In the genomic region with DNA sequence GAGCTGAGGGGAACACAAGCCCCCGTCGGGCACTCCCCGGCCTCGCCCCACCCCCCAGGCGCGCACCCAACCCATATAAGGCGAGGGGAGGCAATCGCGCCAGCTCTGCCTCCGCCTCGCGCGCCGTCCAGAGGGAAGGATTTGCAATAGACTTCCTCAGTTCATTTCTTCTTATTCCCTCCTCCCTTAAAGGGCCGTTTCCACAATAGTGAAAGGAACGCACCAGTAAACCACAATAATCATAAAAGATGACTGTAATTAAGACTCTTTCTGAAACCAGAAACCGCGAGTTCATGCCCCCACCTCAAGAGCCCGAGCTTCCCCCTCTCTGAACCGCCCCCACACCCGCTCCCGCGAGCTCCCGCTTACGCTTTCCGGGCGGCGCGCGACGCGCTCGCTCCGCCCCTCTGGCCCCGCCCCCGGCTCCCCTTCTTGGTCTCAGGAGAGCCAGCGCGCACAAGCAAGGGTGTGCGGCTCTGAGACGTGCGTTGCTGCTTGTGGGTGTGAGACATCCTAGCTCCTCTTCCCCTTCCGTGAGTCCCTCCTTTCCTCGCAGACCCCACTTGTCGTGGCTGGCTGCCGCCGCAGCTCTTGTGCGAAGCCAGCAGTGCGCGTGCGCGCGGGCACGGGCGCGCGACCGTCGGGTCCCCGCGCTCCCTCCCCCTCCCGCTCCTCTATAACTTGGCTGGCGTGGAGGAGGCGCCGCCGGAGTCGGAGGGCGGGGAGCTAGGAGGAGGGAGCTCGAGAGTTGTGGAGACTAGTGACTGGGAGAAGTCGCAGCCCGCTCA, we compare ENCODE assay signal across 1 cellular context.
A peak's percentile ranks its signal among the peaks of the same experiment; 100 is the strongest.
TF ChIP-seq lines count a peak whose summit lies in the region.

A gene with protein sequence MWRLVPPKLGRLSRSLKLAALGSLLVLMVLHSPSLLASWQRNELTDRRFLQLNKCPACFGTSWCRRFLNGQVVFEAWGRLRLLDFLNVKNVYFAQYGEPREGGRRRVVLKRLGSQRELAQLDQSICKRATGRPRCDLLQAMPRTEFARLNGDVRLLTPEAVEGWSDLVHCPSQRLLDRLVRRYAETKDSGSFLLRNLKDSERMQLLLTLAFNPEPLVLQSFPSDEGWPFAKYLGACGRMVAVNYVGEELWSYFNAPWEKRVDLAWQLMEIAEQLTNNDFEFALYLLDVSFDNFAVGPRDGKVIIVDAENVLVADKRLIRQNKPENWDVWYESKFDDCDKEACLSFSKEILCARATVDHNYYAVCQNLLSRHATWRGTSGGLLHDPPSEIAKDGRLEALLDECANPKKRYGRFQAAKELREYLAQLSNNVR (plus strand): TSS at position 457 of the 788 bp plus-strand sequence. CDS start 510 bp downstream, outside the sequence.

TF ChIP-seq in K562, 482 proteins besides CTCF, POLR2A, EP300 and RAD21 (continued from another document and continues in another):
- TF ChIP-seq, protein P1, sequence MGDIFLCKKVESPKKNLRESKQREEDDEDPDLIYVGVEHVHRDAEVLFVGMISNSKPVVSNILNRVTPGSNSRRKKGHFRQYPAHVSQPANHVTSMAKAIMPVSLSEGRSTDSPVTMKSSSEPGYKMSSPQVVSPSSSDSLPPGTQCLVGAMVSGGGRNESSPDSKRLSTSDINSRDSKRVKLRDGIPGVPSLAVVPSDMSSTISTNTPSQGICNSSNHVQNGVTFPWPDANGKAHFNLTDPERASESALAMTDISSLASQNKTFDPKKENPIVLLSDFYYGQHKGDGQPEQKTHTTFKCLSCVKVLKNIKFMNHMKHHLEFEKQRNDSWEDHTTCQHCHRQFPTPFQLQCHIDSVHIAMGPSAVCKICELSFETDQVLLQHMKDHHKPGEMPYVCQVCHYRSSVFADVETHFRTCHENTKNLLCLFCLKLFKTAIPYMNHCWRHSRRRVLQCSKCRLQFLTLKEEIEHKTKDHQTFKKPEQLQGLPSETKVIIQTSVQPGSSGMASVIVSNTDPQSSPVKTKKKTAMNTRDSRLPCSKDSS (IDR thresholded peaks at IDR 0.05; ENCODE audit: low read depth, partially characterized antibody), result no peak
- TF ChIP-seq, protein P2, sequence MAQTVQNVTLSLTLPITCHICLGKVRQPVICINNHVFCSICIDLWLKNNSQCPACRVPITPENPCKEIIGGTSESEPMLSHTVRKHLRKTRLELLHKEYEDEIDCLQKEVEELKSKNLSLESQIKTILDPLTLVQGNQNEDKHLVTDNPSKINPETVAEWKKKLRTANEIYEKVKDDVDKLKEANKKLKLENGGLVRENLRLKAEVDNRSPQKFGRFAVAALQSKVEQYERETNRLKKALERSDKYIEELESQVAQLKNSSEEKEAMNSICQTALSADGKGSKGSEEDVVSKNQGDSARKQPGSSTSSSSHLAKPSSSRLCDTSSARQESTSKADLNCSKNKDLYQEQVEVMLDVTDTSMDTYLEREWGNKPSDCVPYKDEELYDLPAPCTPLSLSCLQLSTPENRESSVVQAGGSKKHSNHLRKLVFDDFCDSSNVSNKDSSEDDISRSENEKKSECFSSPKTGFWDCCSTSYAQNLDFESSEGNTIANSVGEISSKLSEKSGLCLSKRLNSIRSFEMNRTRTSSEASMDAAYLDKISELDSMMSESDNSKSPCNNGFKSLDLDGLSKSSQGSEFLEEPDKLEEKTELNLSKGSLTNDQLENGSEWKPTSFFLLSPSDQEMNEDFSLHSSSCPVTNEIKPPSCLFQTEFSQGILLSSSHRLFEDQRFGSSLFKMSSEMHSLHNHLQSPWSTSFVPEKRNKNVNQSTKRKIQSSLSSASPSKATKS (CRISPR knock-in tag; IDR thresholded peaks at IDR 0.05), result no peak
- TF ChIP-seq SIX5 (IDR thresholded peaks at IDR 0.05; ENCODE audit: borderline replicate concordance in 1 of 2, insufficient read depth in 1 of 2, low read depth in 1 of 2, low read length in 2 of 2), result no peak
- peak; percentile 82 for TF ChIP-seq PHF8 (IDR thresholded peaks at IDR 0.05; ENCODE audit: borderline replicate concordance, low read length)
- TF ChIP-seq, protein P3, sequence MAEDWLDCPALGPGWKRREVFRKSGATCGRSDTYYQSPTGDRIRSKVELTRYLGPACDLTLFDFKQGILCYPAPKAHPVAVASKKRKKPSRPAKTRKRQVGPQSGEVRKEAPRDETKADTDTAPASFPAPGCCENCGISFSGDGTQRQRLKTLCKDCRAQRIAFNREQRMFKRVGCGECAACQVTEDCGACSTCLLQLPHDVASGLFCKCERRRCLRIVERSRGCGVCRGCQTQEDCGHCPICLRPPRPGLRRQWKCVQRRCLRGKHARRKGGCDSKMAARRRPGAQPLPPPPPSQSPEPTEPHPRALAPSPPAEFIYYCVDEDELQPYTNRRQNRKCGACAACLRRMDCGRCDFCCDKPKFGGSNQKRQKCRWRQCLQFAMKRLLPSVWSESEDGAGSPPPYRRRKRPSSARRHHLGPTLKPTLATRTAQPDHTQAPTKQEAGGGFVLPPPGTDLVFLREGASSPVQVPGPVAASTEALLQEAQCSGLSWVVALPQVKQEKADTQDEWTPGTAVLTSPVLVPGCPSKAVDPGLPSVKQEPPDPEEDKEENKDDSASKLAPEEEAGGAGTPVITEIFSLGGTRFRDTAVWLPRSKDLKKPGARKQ (CRISPR knock-in tag; IDR thresholded peaks at IDR 0.05), result no peak
- TF ChIP-seq MCM5 (IDR thresholded peaks at IDR 0.05; ENCODE audit: low read depth), result no peak
- no peak for TF ChIP-seq SMARCE1 (IDR thresholded peaks at IDR 0.05)
- no peak for TF ChIP-seq RBM17 (IDR thresholded peaks at IDR 0.05; ENCODE audit: borderline replicate concordance, low read depth, low read length)
- no peak for TF ChIP-seq ZFP1 (CRISPR knock-in tag; IDR thresholded peaks at IDR 0.05)
- no peak for TF ChIP-seq ZNF121 (CRISPR knock-in tag; conservative IDR thresholded peaks at IDR 0.05)
- TF ChIP-seq, protein P4, sequence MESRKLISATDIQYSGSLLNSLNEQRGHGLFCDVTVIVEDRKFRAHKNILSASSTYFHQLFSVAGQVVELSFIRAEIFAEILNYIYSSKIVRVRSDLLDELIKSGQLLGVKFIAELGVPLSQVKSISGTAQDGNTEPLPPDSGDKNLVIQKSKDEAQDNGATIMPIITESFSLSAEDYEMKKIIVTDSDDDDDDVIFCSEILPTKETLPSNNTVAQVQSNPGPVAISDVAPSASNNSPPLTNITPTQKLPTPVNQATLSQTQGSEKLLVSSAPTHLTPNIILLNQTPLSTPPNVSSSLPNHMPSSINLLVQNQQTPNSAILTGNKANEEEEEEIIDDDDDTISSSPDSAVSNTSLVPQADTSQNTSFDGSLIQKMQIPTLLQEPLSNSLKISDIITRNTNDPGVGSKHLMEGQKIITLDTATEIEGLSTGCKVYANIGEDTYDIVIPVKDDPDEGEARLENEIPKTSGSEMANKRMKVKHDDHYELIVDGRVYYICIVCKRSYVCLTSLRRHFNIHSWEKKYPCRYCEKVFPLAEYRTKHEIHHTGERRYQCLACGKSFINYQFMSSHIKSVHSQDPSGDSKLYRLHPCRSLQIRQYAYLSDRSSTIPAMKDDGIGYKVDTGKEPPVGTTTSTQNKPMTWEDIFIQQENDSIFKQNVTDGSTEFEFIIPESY (CRISPR knock-in tag; IDR thresholded peaks at IDR 0.05), result no peak
- TF ChIP-seq BDP1 (IDR thresholded peaks at IDR 0.05; ENCODE audit: insufficient read depth, insufficient read length), result no peak
- TF ChIP-seq ZNF239 (CRISPR knock-in tag; IDR thresholded peaks at IDR 0.05), result 0 out of 2 replicates have a peak, but pooled peaks have one; percentile 15
- TF ChIP-seq SPI1 (IDR thresholded peaks at IDR 0.05; ENCODE audit: borderline replicate concordance, low read depth, low read length), result 0 out of 2 replicates have a peak, but pooled peaks have one; percentile 16
- TF ChIP-seq, protein P5, sequence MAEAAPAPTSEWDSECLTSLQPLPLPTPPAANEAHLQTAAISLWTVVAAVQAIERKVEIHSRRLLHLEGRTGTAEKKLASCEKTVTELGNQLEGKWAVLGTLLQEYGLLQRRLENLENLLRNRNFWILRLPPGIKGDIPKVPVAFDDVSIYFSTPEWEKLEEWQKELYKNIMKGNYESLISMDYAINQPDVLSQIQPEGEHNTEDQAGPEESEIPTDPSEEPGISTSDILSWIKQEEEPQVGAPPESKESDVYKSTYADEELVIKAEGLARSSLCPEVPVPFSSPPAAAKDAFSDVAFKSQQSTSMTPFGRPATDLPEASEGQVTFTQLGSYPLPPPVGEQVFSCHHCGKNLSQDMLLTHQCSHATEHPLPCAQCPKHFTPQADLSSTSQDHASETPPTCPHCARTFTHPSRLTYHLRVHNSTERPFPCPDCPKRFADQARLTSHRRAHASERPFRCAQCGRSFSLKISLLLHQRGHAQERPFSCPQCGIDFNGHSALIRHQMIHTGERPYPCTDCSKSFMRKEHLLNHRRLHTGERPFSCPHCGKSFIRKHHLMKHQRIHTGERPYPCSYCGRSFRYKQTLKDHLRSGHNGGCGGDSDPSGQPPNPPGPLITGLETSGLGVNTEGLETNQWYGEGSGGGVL (CRISPR knock-in tag; IDR thresholded peaks at IDR 0.05), result no peak
- TF ChIP-seq, protein P6, sequence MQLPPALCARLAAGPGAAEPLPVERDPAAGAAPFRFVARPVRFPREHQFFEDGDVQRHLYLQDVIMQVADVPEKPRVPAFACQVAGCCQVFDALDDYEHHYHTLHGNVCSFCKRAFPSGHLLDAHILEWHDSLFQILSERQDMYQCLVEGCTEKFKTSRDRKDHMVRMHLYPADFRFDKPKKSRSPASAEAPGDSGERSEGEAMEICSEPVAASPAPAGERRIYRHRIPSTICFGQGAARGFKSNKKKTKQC (CRISPR knock-in tag; IDR thresholded peaks at IDR 0.05), result no peak
- TF ChIP-seq, protein P7, sequence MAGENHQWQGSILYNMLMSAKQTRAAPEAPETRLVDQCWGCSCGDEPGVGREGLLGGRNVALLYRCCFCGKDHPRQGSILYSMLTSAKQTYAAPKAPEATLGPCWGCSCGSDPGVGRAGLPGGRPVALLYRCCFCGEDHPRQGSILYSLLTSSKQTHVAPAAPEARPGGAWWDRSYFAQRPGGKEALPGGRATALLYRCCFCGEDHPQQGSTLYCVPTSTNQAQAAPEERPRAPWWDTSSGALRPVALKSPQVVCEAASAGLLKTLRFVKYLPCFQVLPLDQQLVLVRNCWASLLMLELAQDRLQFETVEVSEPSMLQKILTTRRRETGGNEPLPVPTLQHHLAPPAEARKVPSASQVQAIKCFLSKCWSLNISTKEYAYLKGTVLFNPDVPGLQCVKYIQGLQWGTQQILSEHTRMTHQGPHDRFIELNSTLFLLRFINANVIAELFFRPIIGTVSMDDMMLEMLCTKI (IDR thresholded peaks at IDR 0.05; ENCODE audit: partially characterized antibody), result no peak
- TF ChIP-seq RBM22 (IDR thresholded peaks at IDR 0.05; ENCODE audit: low read depth, low read length, poor library complexity, severe bottlenecking), result peak; percentile 83
- peak; percentile 60; the same call in 1 of the 2 replicates for TF ChIP-seq ZNF12 (CRISPR knock-in tag; IDR thresholded peaks at IDR 0.05)
- TF ChIP-seq, protein P8, sequence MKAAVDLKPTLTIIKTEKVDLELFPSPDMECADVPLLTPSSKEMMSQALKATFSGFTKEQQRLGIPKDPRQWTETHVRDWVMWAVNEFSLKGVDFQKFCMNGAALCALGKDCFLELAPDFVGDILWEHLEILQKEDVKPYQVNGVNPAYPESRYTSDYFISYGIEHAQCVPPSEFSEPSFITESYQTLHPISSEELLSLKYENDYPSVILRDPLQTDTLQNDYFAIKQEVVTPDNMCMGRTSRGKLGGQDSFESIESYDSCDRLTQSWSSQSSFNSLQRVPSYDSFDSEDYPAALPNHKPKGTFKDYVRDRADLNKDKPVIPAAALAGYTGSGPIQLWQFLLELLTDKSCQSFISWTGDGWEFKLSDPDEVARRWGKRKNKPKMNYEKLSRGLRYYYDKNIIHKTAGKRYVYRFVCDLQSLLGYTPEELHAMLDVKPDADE (conservative IDR thresholded peaks at IDR 0.05; ENCODE audit: control insufficient read depth, low read depth, low read length), result no peak; the same call in 1 of the 2 replicates
- no peak for TF ChIP-seq TEAD2 (tag; IDR thresholded peaks at IDR 0.05)
- no peak for TF ChIP-seq SRSF9 (IDR thresholded peaks at IDR 0.05; ENCODE audit: borderline replicate concordance, low read depth, low read length)
- TF ChIP-seq, protein P9, sequence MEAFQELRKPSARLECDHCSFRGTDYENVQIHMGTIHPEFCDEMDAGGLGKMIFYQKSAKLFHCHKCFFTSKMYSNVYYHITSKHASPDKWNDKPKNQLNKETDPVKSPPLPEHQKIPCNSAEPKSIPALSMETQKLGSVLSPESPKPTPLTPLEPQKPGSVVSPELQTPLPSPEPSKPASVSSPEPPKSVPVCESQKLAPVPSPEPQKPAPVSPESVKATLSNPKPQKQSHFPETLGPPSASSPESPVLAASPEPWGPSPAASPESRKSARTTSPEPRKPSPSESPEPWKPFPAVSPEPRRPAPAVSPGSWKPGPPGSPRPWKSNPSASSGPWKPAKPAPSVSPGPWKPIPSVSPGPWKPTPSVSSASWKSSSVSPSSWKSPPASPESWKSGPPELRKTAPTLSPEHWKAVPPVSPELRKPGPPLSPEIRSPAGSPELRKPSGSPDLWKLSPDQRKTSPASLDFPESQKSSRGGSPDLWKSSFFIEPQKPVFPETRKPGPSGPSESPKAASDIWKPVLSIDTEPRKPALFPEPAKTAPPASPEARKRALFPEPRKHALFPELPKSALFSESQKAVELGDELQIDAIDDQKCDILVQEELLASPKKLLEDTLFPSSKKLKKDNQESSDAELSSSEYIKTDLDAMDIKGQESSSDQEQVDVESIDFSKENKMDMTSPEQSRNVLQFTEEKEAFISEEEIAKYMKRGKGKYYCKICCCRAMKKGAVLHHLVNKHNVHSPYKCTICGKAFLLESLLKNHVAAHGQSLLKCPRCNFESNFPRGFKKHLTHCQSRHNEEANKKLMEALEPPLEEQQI (IDR thresholded peaks at IDR 0.05), result no peak
- TF ChIP-seq FOXK2 (conservative IDR thresholded peaks at IDR 0.05 in 1 of 2, IDR thresholded peaks at IDR 0.05 in 1 of 2; ENCODE audit: low read depth in 2 of 2), result peak in 1 of 2 experiments; percentile 46; a peak in 1 of 4 replicates
- TF ChIP-seq RCOR1 (IDR thresholded peaks at IDR 0.05; ENCODE audit: borderline replicate concordance in 1 of 2, low read depth in 2 of 2, low read length in 2 of 2), result 0 out of 4 replicates have a peak, but pooled peaks of 1 of the 2 experiments have one; percentile 39
- no peak for TF ChIP-seq ZNF778 (CRISPR knock-in tag; IDR thresholded peaks at IDR 0.05)
- TF ChIP-seq TBL1XR1 (IDR thresholded peaks at IDR 0.05; ENCODE audit: low read length in 2 of 2), result 0 out of 4 replicates have a peak, but pooled peaks of 1 of the 2 experiments have one; percentile 31
- no peak for TF ChIP-seq EWSR1 (IDR thresholded peaks at IDR 0.05; ENCODE audit: borderline replicate concordance, low read depth, partially characterized antibody)
- TF ChIP-seq NCOR1 (IDR thresholded peaks at IDR 0.05), result peak; percentile 17
- no peak for TF ChIP-seq RAD51 (IDR thresholded peaks at IDR 0.05; ENCODE audit: borderline replicate concordance, low read depth)
- no peak for TF ChIP-seq RBM34 (IDR thresholded peaks at IDR 0.05; ENCODE audit: borderline replicate concordance, insufficient read depth, low read length)
- TF ChIP-seq MEIS2 (IDR thresholded peaks at IDR 0.05; ENCODE audit: partially characterized antibody), result peak; percentile 74
- no peak for TF ChIP-seq ZNF23 (CRISPR knock-in tag; IDR thresholded peaks at IDR 0.05)
- peak; percentile 64; the same call in 1 of the 2 replicates for TF ChIP-seq ELF4 (CRISPR knock-in tag; IDR thresholded peaks at IDR 0.05)
- TF ChIP-seq CBX3 (IDR thresholded peaks at IDR 0.05; ENCODE audit: borderline replicate concordance in 1 of 2, low read length in 2 of 2), result peak in 1 of 2 experiments; percentile 24; a peak in 1 of 3 replicates
